Comparison of ENCODE assay signal across 13 cellular contexts in genomic region chr2:54520687-54521086, GRCh38.
DNase-seq lines count a peak whose midpoint lies in the region; FAIRE-seq and TF ChIP-seq lines count a peak whose summit lies in the region.
"Had no signal": no experiment of that assay in that cellular context is flagged by ENCODE, and none has a peak within 500 bp of the region (broad histone marks: within the 10 kb centered on the region; RNA-seq: fewer than 3 reads in every experiment).

No MANE protein-coding gene starts in this region.

- H3K4me1 ChIP-seq in astrocyte (ENCODE audit: insufficient read depth, low read length): peaks cover 39% of the 10 kb centered on the region

- H3K9ac ChIP-seq in astrocyte (ENCODE audit: low read length): peak overlapping the region; percentile 26
- H3K9ac ChIP-seq: parathyroid adenoma had no signal

- H3K27ac Mint-ChIP-seq in astrocyte (ENCODE audit: unreplicated experiment): peak overlapping the region; percentile 70

- peak; percentile 98 for DNase-seq in A172 (ENCODE audit: low spot score)
- peak; percentile 52 for DNase-seq in HFF-Myc (ENCODE audit: extremely low read depth, low read depth)
- peak; percentile 97 for DNase-seq in astrocyte (ENCODE audit: low read depth)
- DNase-seq in iris pigment epithelial cell (ENCODE audit: low read depth): peak; percentile 92
- no peak for DNase-seq in NCI-H2029 treated with DMSO at 0.1 percent for 48 hours (lab: John Stamatoyannopoulos, UW)
- no peak for DNase-seq in C1 segment of cervical spinal cord (lab: John Stamatoyannopoulos, UW)
- no peak for DNase-seq in posterior cingulate gyrus
- no peak for DNase-seq in iPS-NIHi11 (ENCODE audit: low spot score)
- DNase-seq: activated gamma-delta T cell, NCI-H1930 had no signal

- FAIRE-seq in astrocyte (lab: Jason Lieb, UNC): peak; percentile 90
- FAIRE-seq: A204.1 had no signal

- H3K79me2 ChIP-seq in astrocyte (ENCODE audit: insufficient read depth, low read length): peaks cover 74% of the 10 kb centered on the region

- H3K4me3 ChIP-seq in HFF-Myc (replicated peaks; ENCODE audit: low read depth, low read length) (no peak overlapping the region), astrocyte (ENCODE audit: insufficient read depth, low read depth, low read length) (no peak overlapping the region)
- H3K4me3 ChIP-seq: coronary artery had no signal

- intact Hi-C loops in posterior cingulate gyrus (cut with DNase I): loop anchor here (10.0 kb wide), 1 partner anchor 124 kb away; no protein-coding TSS in a partner anchor

- H3K4me3 Mint-ChIP-seq in astrocyte (ENCODE audit: unreplicated experiment): no peak overlapping the region

- H3K9me3 ChIP-seq in astrocyte (ENCODE audit: insufficient read depth, low read depth, low read length): no peaks in the 10 kb centered on the region

- H3K4me2 ChIP-seq in astrocyte (ENCODE audit: low read length): peak overlapping the region; percentile 39

- peaks cover 49% of the 10 kb centered on the region for H4K20me1 ChIP-seq in astrocyte (ENCODE audit: insufficient read depth, low read length)

- H3K36me3 Mint-ChIP-seq in astrocyte (ENCODE audit: low read depth, unreplicated experiment): no peaks in the 10 kb centered on the region

- H2AFZ ChIP-seq in astrocyte (ENCODE audit: low read depth, low read length): no peak overlapping the region
- H2AFZ ChIP-seq: parathyroid adenoma had no signal

- peak overlapping the region; percentile 78 for H3K27ac ChIP-seq in astrocyte (ENCODE audit: low read depth, low read length)
- H3K27ac ChIP-seq: coronary artery, parathyroid adenoma had no signal

- no peaks in the 10 kb centered on the region for H3K36me3 ChIP-seq in astrocyte (ENCODE audit: insufficient read depth, low read length)

- peaks cover 54% of the 10 kb centered on the region for H3K4me1 Mint-ChIP-seq in astrocyte (ENCODE audit: low read depth, unreplicated experiment)

- no peaks in the 10 kb centered on the region for H3K27me3 Mint-ChIP-seq in astrocyte (ENCODE audit: low read depth, unreplicated experiment)

- H3K27me3 ChIP-seq in astrocyte (ENCODE audit: insufficient read depth, low read length): no peaks in the 10 kb centered on the region

- TF ChIP-seq CTCF in HFF-Myc (IDR thresholded peaks at IDR 0.05; ENCODE audit: low read depth, low read length, missing control alignments): no peak
- no peak for TF ChIP-seq CTCF in astrocyte (IDR thresholded peaks at IDR 0.05; ENCODE audit: insufficient read depth, low read depth, low read length)

- no peaks in the 10 kb centered on the region for H3K9me3 Mint-ChIP-seq in astrocyte (ENCODE audit: unreplicated experiment)

Comparison
In these comparisons a context has a peak if more than half of its experiments do, and no peak if none do; other contexts are left out.
1. DNase-seq: peak in A172 (single experiment), HFF-Myc (single experiment), astrocyte (single experiment) and iris pigment epithelial cell (single experiment); none in NCI-H2029 treated with DMSO at 0.1 percent for 48 hours (single experiment), C1 segment of cervical spinal cord (0 of 14), posterior cingulate gyrus (0 of 10) and iPS-NIHi11 (single experiment).